In genomic region chr10:47384148-47384921, GRCh38 we compare ENCODE assay signal across 8 cellular contexts. TPM values are rescaled to one million over a fixed set of nuclear protein-coding genes. Genes with fewer than 3 reads are reported as not detected.
DNase-seq lines count a peak whose midpoint lies in the region; ATAC-seq, FAIRE-seq and TF ChIP-seq lines count a peak whose summit lies in the region.

ZNF488 (minus strand) TSS chr10:47384293; CDS start chr10:47368829, 15,464 bp downstream.

- no peaks in the 10 kb centered on the region for H3K9me3 ChIP-seq in SJCRH30 (replicated peaks)
- H3K9me3 ChIP-seq in neuronal stem cell (replicated peaks in 1 of 2; ENCODE audit: control insufficient read depth in 2 of 2, insufficient read depth in 1 of 2, low read depth in 1 of 2, low read length in 2 of 2) = no peaks in the 10 kb centered on the region
- H3K9me3 ChIP-seq in stomach smooth muscle (ENCODE audit: control insufficient read depth in 2 of 2, low read length in 2 of 2) = no peaks in the 10 kb centered on the region

- peaks cover 26% of the 10 kb centered on the region; the same call in 2 of the 3 replicates for H3K9me3 Mint-ChIP-seq in GM23338

- H4K8ac ChIP-seq in neuronal stem cell (ENCODE audit: low read depth, low read length) = no peak within 1 kb of the TSS

- H3K4me3 ChIP-seq in GM23338 (peak within 1 kb of the TSS; percentile 70), SJCRH30 (peak within 1 kb of the TSS; percentile 71), neuronal stem cell (ENCODE audit: low read length in 2 of 2) (peak within 1 kb of the TSS; percentile 59 to 90), stomach smooth muscle (ENCODE audit: low read length in 2 of 2) (peak within 1 kb of the TSS; percentile 75 to 79)

- DNase-seq in DMS79 (lab: John Stamatoyannopoulos, UW) (peak; percentile 41), GM23338 (ENCODE audit: low spot score) (peak; percentile 88), Kasumi-1 (lab: John Stamatoyannopoulos, UW) (peak; percentile 61 to 66), SJCRH30 (peak; percentile 75 to 81), frontal cortex (ENCODE audit: low spot score in 2 of 2) (peak; percentile 89 to 95), neuronal stem cell (ENCODE audit: low spot score) (peak; percentile 59)
- DNase-seq in activated naive CD4-positive, alpha-beta T cell treated with Interleukin-2 at 50 U/mL for 16 hours = peak; percentile 71

- no peak within 1 kb of the TSS for H4K91ac ChIP-seq in neuronal stem cell (ENCODE audit: low read depth, low read length, poor library complexity)

- peaks cover 9% of the 10 kb centered on the region for H3K36me3 Mint-ChIP-seq in GM23338 (ENCODE audit: low read depth)

- H3K79me2 ChIP-seq in GM23338 (replicated peaks; ENCODE audit: insufficient read depth) = no peaks in the 10 kb centered on the region

- H3K4ac ChIP-seq in neuronal stem cell (ENCODE audit: low read length) = no peak within 1 kb of the TSS

- H3K4me3 Mint-ChIP-seq in GM23338 = peak within 1 kb of the TSS; percentile 88

- FAIRE-seq in frontal cortex (lab: Jason Lieb, UNC) = no peak

- H3K4me1 Mint-ChIP-seq in GM23338 = peaks cover 32% of the 10 kb centered on the region

- peak within 1 kb of the TSS; percentile 94 for H3K4me2 ChIP-seq in GM23338
- H3K4me2 ChIP-seq in neuronal stem cell (ENCODE audit: insufficient read depth, low read length, poor library complexity, severe bottlenecking) = peak within 1 kb of the TSS; percentile 89

- peak within 1 kb of the TSS; percentile 88 for H3K9ac ChIP-seq in neuronal stem cell (ENCODE audit: low read depth, low read length, poor library complexity)
- H3K9ac ChIP-seq in stomach smooth muscle (ENCODE audit: low read length in 2 of 2) = peak within 1 kb of the TSS; percentile 62 to 66

- H3K27ac ChIP-seq in GM23338 (ENCODE audit: low read depth) (peak within 1 kb of the TSS; percentile 56; the same call in 1 of the 2 replicates), SJCRH30 (peak within 1 kb of the TSS; percentile 65), neuronal stem cell (replicated peaks; ENCODE audit: low read length) (peak within 1 kb of the TSS; percentile 35), stomach smooth muscle (ENCODE audit: low read length) (no peak within 1 kb of the TSS)

- H3F3A ChIP-seq in GM23338 (replicated peaks; ENCODE audit: low read depth) = 0 out of 2 replicates have a peak, but pooled peaks cover 5% of the 10 kb centered on the region

- peak; percentile 90 for ATAC-seq in GM23338

- peak within 1 kb of the TSS; percentile 84 for H3K18ac ChIP-seq in neuronal stem cell (ENCODE audit: low read length)

- no peaks in the 10 kb centered on the region; the same call in 1 of the 2 replicates for H3K9me2 ChIP-seq in GM23338 (ENCODE audit: insufficient read depth)

- no peak within 1 kb of the TSS for H2BK12ac ChIP-seq in neuronal stem cell (ENCODE audit: low read length)

- H3K27me3 Mint-ChIP-seq in GM23338 (ENCODE audit: insufficient read depth, low read depth, poor library complexity) = peaks cover 20% of the 10 kb centered on the region

- no peak within 1 kb of the TSS for H2AK5ac ChIP-seq in neuronal stem cell (ENCODE audit: low read depth, low read length)

- H3K14ac ChIP-seq in neuronal stem cell (ENCODE audit: low read length) = no peak within 1 kb of the TSS

- no peak within 1 kb of the TSS for H2BK15ac ChIP-seq in neuronal stem cell (ENCODE audit: low read length)

- H2BK120ac ChIP-seq in neuronal stem cell (ENCODE audit: low read depth, low read length) = no peak within 1 kb of the TSS

- TF ChIP-seq CTCF in GM23338 (conservative IDR thresholded peaks at IDR 0.05; ENCODE audit: low read depth in 2 of 2) = no peak

- no peaks in the 10 kb centered on the region for H3K36me3 ChIP-seq in GM23338 (ENCODE audit: insufficient read depth)
- no peaks in the 10 kb centered on the region for H3K36me3 ChIP-seq in SJCRH30
- H3K36me3 ChIP-seq in neuronal stem cell (replicated peaks in 1 of 2; ENCODE audit: control insufficient read depth in 2 of 2, insufficient read depth in 2 of 2, low read length in 2 of 2) = no peaks in the 10 kb centered on the region
- no peaks in the 10 kb centered on the region for H3K36me3 ChIP-seq in stomach smooth muscle (ENCODE audit: control insufficient read depth in 2 of 2, insufficient read depth in 2 of 2, low read length in 2 of 2)

- H3K27ac Mint-ChIP-seq in GM23338 = peak within 1 kb of the TSS; percentile 13; the same call in 1 of the 2 replicates

- no peak within 1 kb of the TSS for H2BK5ac ChIP-seq in neuronal stem cell (ENCODE audit: low read length)

- H3K4me1 ChIP-seq in GM23338 (ENCODE audit: insufficient read depth) = peaks cover 29% of the 10 kb centered on the region
- H3K4me1 ChIP-seq in SJCRH30 = peaks cover 3% of the 10 kb centered on the region; the same call in 1 of the 2 replicates
- peaks cover 0 to 3% of the 10 kb centered on the region in 2 donors for H3K4me1 ChIP-seq in neuronal stem cell (ENCODE audit: control insufficient read depth in 2 of 2, insufficient read depth in 1 of 2, low read depth in 1 of 2, low read length in 2 of 2)
- H3K4me1 ChIP-seq in stomach smooth muscle (ENCODE audit: control insufficient read depth, insufficient read depth, low read length) = peaks cover 8% of the 10 kb centered on the region

- no peaks in the 10 kb centered on the region for H4K20me1 ChIP-seq in GM23338 (replicated peaks; ENCODE audit: insufficient read depth)

- peak within 1 kb of the TSS; percentile 39 for H3K23ac ChIP-seq in neuronal stem cell (ENCODE audit: low read depth, low read length, poor library complexity)

- H3K27me3 ChIP-seq in GM23338 (ENCODE audit: insufficient read depth) (peaks cover 11% of the 10 kb centered on the region; the same call in 1 of the 2 replicates), SJCRH30 (no peaks in the 10 kb centered on the region), neuronal stem cell (ENCODE audit: control insufficient read depth in 3 of 3, insufficient read depth in 3 of 3, low read depth in 1 of 3, low read length in 3 of 3) (peaks cover 0 to 49% (median 19%) of the 10 kb centered on the region in 3 experiments), stomach smooth muscle (ENCODE audit: control insufficient read depth in 1 of 2, insufficient read depth in 2 of 2, low read length in 2 of 2) (peaks cover 0 to 7% of the 10 kb centered on the region in 2 donors)

- no CpG with 5 or more reads among the region's 75 CpGs for WGBS in neuronal stem cell (ENCODE audit: extremely low coverage in 2 of 2, insufficient read length in 2 of 2, insufficient replicate concordance in 1 of 2), 2 donors

- H2AFZ ChIP-seq in GM23338 = peak within 1 kb of the TSS; percentile 99
- H2AFZ ChIP-seq in neuronal stem cell (ENCODE audit: low read length) = peak within 1 kb of the TSS; percentile 99

- H3K79me1 ChIP-seq in neuronal stem cell (ENCODE audit: low read depth, low read length) = no peaks in the 10 kb centered on the region

TF ChIP-seq in GM23338, 12 proteins besides CTCF, POLR2A, EP300 and RAD21 (continues in another document):
- TF ChIP-seq POLR2AphosphoS5 (IDR thresholded peaks at IDR 0.05; ENCODE audit: low read depth) (peak; percentile 75), STAT1 (IDR thresholded peaks at IDR 0.05; ENCODE audit: unreplicated experiment) (no peak)

RNA-seq across cellular contexts. Expression of gene ZNF488, which starts in this region (rescaled TPM):
- 5.2 and 7.8 TPM in 2 replicates for total RNA-seq in GM23338 (2014; rRNA removed; shearing (Covaris generic))
- polyA plus RNA-seq in GM23338 (2016; fragmentation: Nextera tagmentation; extraction: Ambion mirVana) = 1.7 and 2.5 TPM in 2 replicates
- 2.6 and 2.7 TPM in 2 replicates for total RNA-seq in SJCRH30 (2014; rRNA removed; shearing (Covaris generic))
- total RNA-seq in frontal cortex = 0.41 TPM
- 0.01 TPM for polyA plus RNA-seq in neuronal stem cell (2013, experiment 1 of 2)
- polyA plus RNA-seq in neuronal stem cell (2013, experiment 2 of 2) = 0.01 TPM

Comparison
In these comparisons a context has a peak if more than half of its experiments do, and no peak if none do; other contexts are left out.
1. Peak in DNase-seq in frontal cortex; RNA of the gene not detected or under 1 TPM.
2. DNase-seq: peak in every context shown above with its lines; median percentile 92 in frontal cortex; 88 in GM23338; 78 in SJCRH30; 71 in activated naive CD4-positive, alpha-beta T cell treated with Interleukin-2 at 50 U/mL for 16 hours; 64 in Kasumi-1; 59 in neuronal stem cell; 41 in DMS79.